15 cellular contexts compared by ENCODE assay signal in genomic region chr9:89811356-89811755, GRCh38.
DNase-seq lines count a peak whose midpoint lies in the region; ATAC-seq and TF ChIP-seq lines count a peak whose summit lies in the region.
"Had no signal": no experiment of that assay in that cellular context is flagged by ENCODE, and none has a peak within 500 bp of the region (broad histone marks: within the 10 kb centered on the region; RNA-seq: fewer than 3 reads in every experiment).

No MANE protein-coding gene starts in this region.

- no peak overlapping the region for H3K4me3 Mint-ChIP-seq in activated T-helper 17 cell treated with anti-CD3 and anti-CD28 coated beads, Interleukin-2, amount 50 U/mL, for 72 hours
- no peak overlapping the region for H3K4me3 Mint-ChIP-seq in dendritic cell treated with granulocyte-macrophage colony-stimulating factor and Interleukin-4, amounts not matched to agents 40 ng/mL and 50 ng/mL, for 4 days
- no peak overlapping the region for H3K4me3 Mint-ChIP-seq in nephron progenitor cell
- H3K4me3 Mint-ChIP-seq in stimulated activated naive B cell treated with anti-CD40 and anti-IgM and Interleukin-4, amounts not matched to agents 10 μg/mL and 1 μg/mL and 100 μg/mL, for 72 hours: no peak overlapping the region
- H3K4me3 Mint-ChIP-seq in CD4-positive, alpha-beta T cell: no peak overlapping the region
- H3K4me3 Mint-ChIP-seq: CD4-positive, CD25-positive, alpha-beta regulatory T cell; GM23338 had no signal

- intact Hi-C loops in dendritic cell treated with granulocyte-macrophage colony-stimulating factor and Interleukin-4, amounts not matched to agents 40 ng/mL and 50 ng/mL, for 4 days (cut with micrococcal nuclease): loop anchor here (10.0 kb wide), 1 partner anchor 147 kb away; no protein-coding TSS in a partner anchor
- intact Hi-C loops in CD4-positive, alpha-beta T cell (cut with DNase I, micrococcal nuclease): no loop called here

- H3K27me3 Mint-ChIP-seq in activated T-helper 17 cell treated with anti-CD3 and anti-CD28 coated beads, Interleukin-2, amount 50 U/mL, for 72 hours: no peaks in the 10 kb centered on the region
- H3K27me3 Mint-ChIP-seq in dendritic cell treated with granulocyte-macrophage colony-stimulating factor and Interleukin-4, amounts not matched to agents 40 ng/mL and 50 ng/mL, for 4 days: peaks cover 44% of the 10 kb centered on the region
- peaks cover 15% of the 10 kb centered on the region for H3K27me3 Mint-ChIP-seq in nephron progenitor cell (ENCODE audit: low read depth, poor library complexity)
- H3K27me3 Mint-ChIP-seq in stimulated activated naive B cell treated with anti-CD40 and anti-IgM and Interleukin-4, amounts not matched to agents 10 μg/mL and 1 μg/mL and 100 μg/mL, for 72 hours: peaks cover 4 to 7% of the 10 kb centered on the region in 2 donors
- H3K27me3 Mint-ChIP-seq in CD4-positive, alpha-beta T cell: peaks cover 5% of the 10 kb centered on the region

- no peak for DNase-seq in nephron progenitor cell
- no peak for DNase-seq in stimulated activated naive B cell treated with anti-CD40 and anti-IgM and Interleukin-4, amounts not matched to agents 10 μg/mL and 1 μg/mL and 100 μg/mL, for 72 hours
- DNase-seq in KBM-7: no peak
- DNase-seq in CD4-positive, alpha-beta T cell: no peak
- DNase-seq in activated CD4-positive, alpha-beta T cell treated with anti-CD3 and anti-CD28 coated beads for 4 hours: no peak
- no peak for DNase-seq in NCI-H146 (lab: John Stamatoyannopoulos, UW)
- DNase-seq: ACHN; CD4-positive, CD25-positive, alpha-beta regulatory T cell; DMS79; H7 had no signal

- H3K27ac ChIP-seq in CD4-positive, alpha-beta T cell (ENCODE audit: low read depth, low read length): no peak overlapping the region
- H3K27ac ChIP-seq: BLaER1 treated with 17β-estradiol and CSF1 and Interleukin-3, amounts not matched to agents 10 nM and 100 nM had no signal

- no peak for TF ChIP-seq CTCF in nephron progenitor cell (IDR thresholded peaks at IDR 0.05)
- TF ChIP-seq CTCF in CD4-positive, alpha-beta T cell (IDR thresholded peaks at IDR 0.05): no peak

- no peaks in the 10 kb centered on the region for H3K27me3 ChIP-seq in CD4-positive, alpha-beta T cell (ENCODE audit: control insufficient read depth, insufficient read depth, low read length)
- H3K27me3 ChIP-seq: BLaER1 treated with 17β-estradiol and CSF1 and Interleukin-3, amounts not matched to agents 10 nM and 100 nM had no signal

- CTCF ChIA-PET in CD4-positive, alpha-beta T cell (lab: Charles Lee): no interaction called here

- H3K9me3 Mint-ChIP-seq in activated T-helper 17 cell treated with anti-CD3 and anti-CD28 coated beads, Interleukin-2, amount 50 U/mL, for 72 hours: no peaks in the 10 kb centered on the region
- H3K9me3 Mint-ChIP-seq in dendritic cell treated with granulocyte-macrophage colony-stimulating factor and Interleukin-4, amounts not matched to agents 40 ng/mL and 50 ng/mL, for 4 days: no peaks in the 10 kb centered on the region
- H3K9me3 Mint-ChIP-seq in nephron progenitor cell: no peaks in the 10 kb centered on the region
- no peaks in the 10 kb centered on the region for H3K9me3 Mint-ChIP-seq in stimulated activated naive B cell treated with anti-CD40 and anti-IgM and Interleukin-4, amounts not matched to agents 10 μg/mL and 1 μg/mL and 100 μg/mL, for 72 hours
- no peaks in the 10 kb centered on the region for H3K9me3 Mint-ChIP-seq in CD4-positive, alpha-beta T cell
- H3K9me3 Mint-ChIP-seq: CD4-positive, CD25-positive, alpha-beta regulatory T cell; GM23338 had no signal

- POLR2A ChIA-PET in CD4-positive, alpha-beta T cell (lab: Charles Lee): no interaction called here

- no peaks in the 10 kb centered on the region for H3K9me3 ChIP-seq in CD4-positive, alpha-beta T cell (ENCODE audit: control insufficient read depth, low read length)
- H3K9me3 ChIP-seq: BLaER1 treated with 17β-estradiol and CSF1 and Interleukin-3, amounts not matched to agents 10 nM and 100 nM had no signal

- H3K27ac Mint-ChIP-seq in activated T-helper 17 cell treated with anti-CD3 and anti-CD28 coated beads, Interleukin-2, amount 50 U/mL, for 72 hours: peak overlapping the region; percentile 50
- peak overlapping the region; percentile 45 for H3K27ac Mint-ChIP-seq in dendritic cell treated with granulocyte-macrophage colony-stimulating factor and Interleukin-4, amounts not matched to agents 40 ng/mL and 50 ng/mL, for 4 days
- peak overlapping the region; percentile 53 for H3K27ac Mint-ChIP-seq in nephron progenitor cell
- peak overlapping the region; percentile 67 for H3K27ac Mint-ChIP-seq in stimulated activated naive B cell treated with anti-CD40 and anti-IgM and Interleukin-4, amounts not matched to agents 10 μg/mL and 1 μg/mL and 100 μg/mL, for 72 hours
- H3K27ac Mint-ChIP-seq in CD4-positive, alpha-beta T cell: no peak overlapping the region
- H3K27ac Mint-ChIP-seq: GM23338 had no signal

- no peak for ATAC-seq in activated T-helper 17 cell treated with anti-CD3 and anti-CD28 coated beads, Interleukin-2, amount 50 U/mL, for 72 hours (replicated peaks)
- ATAC-seq in stimulated activated naive B cell treated with anti-CD40 and anti-IgM and Interleukin-4, amounts not matched to agents 10 μg/mL and 1 μg/mL and 100 μg/mL, for 72 hours (replicated peaks): no peak
- no peak for ATAC-seq in CD4-positive, alpha-beta T cell (ENCODE audit: poor library complexity)
- ATAC-seq: GM12878, GM23338 had no signal

- H3K4me1 Mint-ChIP-seq in activated T-helper 17 cell treated with anti-CD3 and anti-CD28 coated beads, Interleukin-2, amount 50 U/mL, for 72 hours: no peaks in the 10 kb centered on the region
- H3K4me1 Mint-ChIP-seq in dendritic cell treated with granulocyte-macrophage colony-stimulating factor and Interleukin-4, amounts not matched to agents 40 ng/mL and 50 ng/mL, for 4 days (ENCODE audit: low read depth): peaks cover 35% of the 10 kb centered on the region
- peaks cover 83% of the 10 kb centered on the region for H3K4me1 Mint-ChIP-seq in nephron progenitor cell
- peaks cover 39 to 48% of the 10 kb centered on the region in 2 donors for H3K4me1 Mint-ChIP-seq in stimulated activated naive B cell treated with anti-CD40 and anti-IgM and Interleukin-4, amounts not matched to agents 10 μg/mL and 1 μg/mL and 100 μg/mL, for 72 hours
- peaks cover 11% of the 10 kb centered on the region for H3K4me1 Mint-ChIP-seq in CD4-positive, alpha-beta T cell (ENCODE audit: low read depth)
- H3K4me1 Mint-ChIP-seq: CD4-positive, CD25-positive, alpha-beta regulatory T cell had no signal

- in situ Hi-C loops in KBM-7 (cut with MboI; ENCODE audit: low pct_unique_long_range_greater_than_20kb, low sequenced_read_pairs): no loop called here

- no peaks in the 10 kb centered on the region for H3K36me3 Mint-ChIP-seq in activated T-helper 17 cell treated with anti-CD3 and anti-CD28 coated beads, Interleukin-2, amount 50 U/mL, for 72 hours (ENCODE audit: low read depth)
- H3K36me3 Mint-ChIP-seq in dendritic cell treated with granulocyte-macrophage colony-stimulating factor and Interleukin-4, amounts not matched to agents 40 ng/mL and 50 ng/mL, for 4 days (ENCODE audit: low read depth): no peaks in the 10 kb centered on the region
- H3K36me3 Mint-ChIP-seq in nephron progenitor cell (ENCODE audit: low read depth): no peaks in the 10 kb centered on the region
- no peaks in the 10 kb centered on the region for H3K36me3 Mint-ChIP-seq in stimulated activated naive B cell treated with anti-CD40 and anti-IgM and Interleukin-4, amounts not matched to agents 10 μg/mL and 1 μg/mL and 100 μg/mL, for 72 hours
- no peaks in the 10 kb centered on the region for H3K36me3 Mint-ChIP-seq in CD4-positive, alpha-beta T cell (ENCODE audit: low read depth)
- H3K36me3 Mint-ChIP-seq: CD4-positive, CD25-positive, alpha-beta regulatory T cell had no signal
